ENCODE assay signal across 2 cellular contexts in the genomic region with DNA sequence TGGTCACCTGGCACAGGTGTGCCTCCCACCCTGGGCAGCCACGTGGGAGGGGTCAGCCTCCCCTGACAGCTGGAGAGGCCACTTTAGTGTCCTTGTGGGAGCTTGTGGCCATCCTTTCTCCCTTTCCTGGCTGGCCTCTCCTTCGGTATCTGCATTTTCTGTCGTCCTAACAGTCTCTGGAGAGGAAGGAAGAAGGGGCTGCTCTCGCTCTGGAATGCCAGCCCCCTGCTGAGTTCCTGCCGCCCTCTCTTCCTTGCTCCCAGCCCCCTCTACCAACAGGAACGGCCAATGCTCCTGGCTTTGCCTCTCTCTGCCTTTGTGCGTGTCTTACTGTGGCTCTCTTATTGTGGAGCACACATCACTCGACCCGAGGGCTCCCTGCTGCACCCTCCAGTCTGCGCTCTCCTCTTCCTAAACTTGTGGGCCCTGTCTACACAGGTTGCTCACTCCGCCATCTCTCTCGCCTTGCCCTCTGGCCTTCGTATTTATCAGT.
A peak's percentile ranks its signal among the peaks of the same experiment; 100 is the strongest.
TF ChIP-seq lines count a peak whose summit lies in the region.

No MANE protein-coding gene starts in this region.

TF ChIP-seq in GM23338, 12 proteins besides CTCF, POLR2A, EP300 and RAD21:
- TF ChIP-seq, protein P1, sequence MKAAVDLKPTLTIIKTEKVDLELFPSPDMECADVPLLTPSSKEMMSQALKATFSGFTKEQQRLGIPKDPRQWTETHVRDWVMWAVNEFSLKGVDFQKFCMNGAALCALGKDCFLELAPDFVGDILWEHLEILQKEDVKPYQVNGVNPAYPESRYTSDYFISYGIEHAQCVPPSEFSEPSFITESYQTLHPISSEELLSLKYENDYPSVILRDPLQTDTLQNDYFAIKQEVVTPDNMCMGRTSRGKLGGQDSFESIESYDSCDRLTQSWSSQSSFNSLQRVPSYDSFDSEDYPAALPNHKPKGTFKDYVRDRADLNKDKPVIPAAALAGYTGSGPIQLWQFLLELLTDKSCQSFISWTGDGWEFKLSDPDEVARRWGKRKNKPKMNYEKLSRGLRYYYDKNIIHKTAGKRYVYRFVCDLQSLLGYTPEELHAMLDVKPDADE (IDR thresholded peaks at IDR 0.05) = 0 out of 2 replicates have a peak, but pooled peaks have one; percentile 24
- no peak for TF ChIP-seq JUNB (IDR thresholded peaks at IDR 0.05; ENCODE audit: unreplicated experiment)
- no peak for TF ChIP-seq ZNF114 (CRISPR knock-in tag; IDR thresholded peaks at IDR 0.05)
- TF ChIP-seq, protein P2, sequence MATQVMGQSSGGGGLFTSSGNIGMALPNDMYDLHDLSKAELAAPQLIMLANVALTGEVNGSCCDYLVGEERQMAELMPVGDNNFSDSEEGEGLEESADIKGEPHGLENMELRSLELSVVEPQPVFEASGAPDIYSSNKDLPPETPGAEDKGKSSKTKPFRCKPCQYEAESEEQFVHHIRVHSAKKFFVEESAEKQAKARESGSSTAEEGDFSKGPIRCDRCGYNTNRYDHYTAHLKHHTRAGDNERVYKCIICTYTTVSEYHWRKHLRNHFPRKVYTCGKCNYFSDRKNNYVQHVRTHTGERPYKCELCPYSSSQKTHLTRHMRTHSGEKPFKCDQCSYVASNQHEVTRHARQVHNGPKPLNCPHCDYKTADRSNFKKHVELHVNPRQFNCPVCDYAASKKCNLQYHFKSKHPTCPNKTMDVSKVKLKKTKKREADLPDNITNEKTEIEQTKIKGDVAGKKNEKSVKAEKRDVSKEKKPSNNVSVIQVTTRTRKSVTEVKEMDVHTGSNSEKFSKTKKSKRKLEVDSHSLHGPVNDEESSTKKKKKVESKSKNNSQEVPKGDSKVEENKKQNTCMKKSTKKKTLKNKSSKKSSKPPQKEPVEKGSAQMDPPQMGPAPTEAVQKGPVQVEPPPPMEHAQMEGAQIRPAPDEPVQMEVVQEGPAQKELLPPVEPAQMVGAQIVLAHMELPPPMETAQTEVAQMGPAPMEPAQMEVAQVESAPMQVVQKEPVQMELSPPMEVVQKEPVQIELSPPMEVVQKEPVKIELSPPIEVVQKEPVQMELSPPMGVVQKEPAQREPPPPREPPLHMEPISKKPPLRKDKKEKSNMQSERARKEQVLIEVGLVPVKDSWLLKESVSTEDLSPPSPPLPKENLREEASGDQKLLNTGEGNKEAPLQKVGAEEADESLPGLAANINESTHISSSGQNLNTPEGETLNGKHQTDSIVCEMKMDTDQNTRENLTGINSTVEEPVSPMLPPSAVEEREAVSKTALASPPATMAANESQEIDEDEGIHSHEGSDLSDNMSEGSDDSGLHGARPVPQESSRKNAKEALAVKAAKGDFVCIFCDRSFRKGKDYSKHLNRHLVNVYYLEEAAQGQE (IDR thresholded peaks at IDR 0.05; ENCODE audit: unreplicated experiment) = no peak

TF ChIP-seq in IMR-90, 13 proteins besides CTCF, POLR2A, EP300 and RAD21:
- TF ChIP-seq FOS (IDR thresholded peaks at IDR 0.05; ENCODE audit: low read depth, low read length) (no peak), RFX5 (IDR thresholded peaks at IDR 0.05; ENCODE audit: low read depth, low read length) (no peak), CHD1 (IDR thresholded peaks at IDR 0.05; ENCODE audit: low read depth, low read length) (no peak), MAZ (IDR thresholded peaks at IDR 0.05; ENCODE audit: borderline replicate concordance, low read depth, low read length) (no peak), BHLHE40 (IDR thresholded peaks at IDR 0.05; ENCODE audit: low read depth, low read length) (no peak), USF2 (IDR thresholded peaks at IDR 0.05; ENCODE audit: low read depth, low read length) (no peak), MAFK (IDR thresholded peaks at IDR 0.05; ENCODE audit: low read depth, low read length) (no peak), MXI1 (IDR thresholded peaks at IDR 0.05; ENCODE audit: borderline replicate concordance, low read depth, low read length) (no peak), CEBPB (IDR thresholded peaks at IDR 0.05; ENCODE audit: low read depth, low read length) (no peak), RCOR1 (IDR thresholded peaks at IDR 0.05; ENCODE audit: insufficient replicate concordance, low read length) (no peak), SMC3 (IDR thresholded peaks at IDR 0.05; ENCODE audit: low read depth, low read length) (no peak), NFE2L2 (IDR thresholded peaks at IDR 0.05; ENCODE audit: low read depth, low read length) (no peak)
- TF ChIP-seq, protein P3, sequence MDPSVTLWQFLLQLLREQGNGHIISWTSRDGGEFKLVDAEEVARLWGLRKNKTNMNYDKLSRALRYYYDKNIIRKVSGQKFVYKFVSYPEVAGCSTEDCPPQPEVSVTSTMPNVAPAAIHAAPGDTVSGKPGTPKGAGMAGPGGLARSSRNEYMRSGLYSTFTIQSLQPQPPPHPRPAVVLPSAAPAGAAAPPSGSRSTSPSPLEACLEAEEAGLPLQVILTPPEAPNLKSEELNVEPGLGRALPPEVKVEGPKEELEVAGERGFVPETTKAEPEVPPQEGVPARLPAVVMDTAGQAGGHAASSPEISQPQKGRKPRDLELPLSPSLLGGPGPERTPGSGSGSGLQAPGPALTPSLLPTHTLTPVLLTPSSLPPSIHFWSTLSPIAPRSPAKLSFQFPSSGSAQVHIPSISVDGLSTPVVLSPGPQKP (IDR thresholded peaks at IDR 0.05; ENCODE audit: borderline replicate concordance, low read depth, low read length) = no peak
